In genomic region chr22:49480896-49481650, GRCh38 we compare ENCODE assay signal across 22 cellular contexts.
DNase-seq lines count a peak whose midpoint lies in the region; ATAC-seq and TF ChIP-seq lines count a peak whose summit lies in the region.
"Had no signal": no experiment of that assay in that cellular context is flagged by ENCODE, and none has a peak within 500 bp of the region (broad histone marks: within the 10 kb centered on the region; RNA-seq: fewer than 3 reads in every experiment).

No MANE protein-coding gene starts in this region.

- H3K4me1 ChIP-seq in right atrium auricular region (no peaks in the 10 kb centered on the region), endodermal cell (ENCODE audit: control insufficient read depth, insufficient read depth, low read length) (peaks cover 8% of the 10 kb centered on the region), Peyer's patch (no peaks in the 10 kb centered on the region)

- peak overlapping the region; percentile 89 for H3K27ac Mint-ChIP-seq in endodermal cell
- H3K27ac Mint-ChIP-seq: activated CD4-positive, alpha-beta T cell treated with anti-CD3 and anti-CD28 coated beads, Interleukin-2, amount 10 ng/mL, durations not matched to agents 7 days and 5 days; activated CD8-positive, alpha-beta memory T cell treated with anti-CD3 and anti-CD28 coated beads, Interleukin-2, amount 10 ng/mL, durations not matched to agents 7 days and 5 days; activated naive CD8-positive, alpha-beta T cell; T-helper 2 cell treated with Interferon-gamma antibody and Interleukin-4, amounts not matched to agents 5 μg/mL and 100 μg/mL, for 36 hours had no signal

- WGBS in endodermal cell (ENCODE audit: insufficient coverage in 1 of 2, insufficient read length in 1 of 2), 2 experiments = 84% methylated on average over 20 to 23 of the region's 23 CpGs

- no peak for TF ChIP-seq POLR2A in Peyer's patch (IDR thresholded peaks at IDR 0.05)

- no peaks in the 10 kb centered on the region for H3K27me3 Mint-ChIP-seq in endodermal cell (ENCODE audit: insufficient read depth)
- H3K27me3 Mint-ChIP-seq: activated CD4-positive, alpha-beta T cell treated with anti-CD3 and anti-CD28 coated beads, Interleukin-2, amount 10 ng/mL, durations not matched to agents 7 days and 5 days; activated naive CD8-positive, alpha-beta T cell had no signal

- H3K4me3 ChIP-seq in right atrium auricular region (peak overlapping the region in 1 of 2 donors; percentile 18), endodermal cell (ENCODE audit: low read length) (no peak overlapping the region), Peyer's patch (no peak overlapping the region)

- H3K27ac ChIP-seq in right atrium auricular region (no peak overlapping the region), endodermal cell (ENCODE audit: low read depth, low read length) (no peak overlapping the region), Peyer's patch (no peak overlapping the region)
- H3K27ac ChIP-seq: VCaP had no signal

- peak overlapping the region; percentile 47 for H3K4me3 Mint-ChIP-seq in endodermal cell
- H3K4me3 Mint-ChIP-seq: activated CD4-positive, alpha-beta T cell treated with anti-CD3 and anti-CD28 coated beads, Interleukin-2, amount 10 ng/mL, durations not matched to agents 7 days and 5 days; activated CD8-positive, alpha-beta memory T cell treated with anti-CD3 and anti-CD28 coated beads, Interleukin-2, amount 10 ng/mL, durations not matched to agents 7 days and 5 days; activated naive CD8-positive, alpha-beta T cell; T-helper 2 cell treated with Interferon-gamma antibody and Interleukin-4, amounts not matched to agents 5 μg/mL and 100 μg/mL, for 36 hours had no signal

- H3K27me3 ChIP-seq in right atrium auricular region (no peaks in the 10 kb centered on the region), endodermal cell (ENCODE audit: control insufficient read depth, insufficient read depth, low read length, poor library complexity, severe bottlenecking) (no peaks in the 10 kb centered on the region), Peyer's patch (no peaks in the 10 kb centered on the region)

- H3K36me3 ChIP-seq in right atrium auricular region (no peaks in the 10 kb centered on the region), endodermal cell (ENCODE audit: control insufficient read depth, insufficient read depth, low read length) (no peaks in the 10 kb centered on the region), Peyer's patch (no peaks in the 10 kb centered on the region)

- no peaks in the 10 kb centered on the region for H3K36me3 Mint-ChIP-seq in endodermal cell (ENCODE audit: low read depth)

- TF ChIP-seq CTCF in right atrium auricular region (IDR thresholded peaks at IDR 0.05) (no peak), endodermal cell (conservative IDR thresholded peaks at IDR 0.05) (no peak), omental fat pad (IDR thresholded peaks at IDR 0.05) (no peak), Peyer's patch (IDR thresholded peaks at IDR 0.05) (no peak)

- no peak overlapping the region for H3K9ac ChIP-seq in endodermal cell (ENCODE audit: extremely low read depth, low read length, poor library complexity, severe bottlenecking)

- H3K9me3 ChIP-seq in right atrium auricular region (no peaks in the 10 kb centered on the region), endodermal cell (ENCODE audit: control insufficient read depth, low read length) (no peaks in the 10 kb centered on the region), Peyer's patch (no peaks in the 10 kb centered on the region)

- ATAC-seq in omental fat pad (ENCODE audit: low FRiP score) = peak; percentile 19
- ATAC-seq in GM21423 (IDR thresholded peaks at IDR 0.05; ENCODE audit: unreplicated experiment) = no peak
- ATAC-seq: activated CD8-positive, alpha-beta memory T cell treated with anti-CD3 and anti-CD28 coated beads, Interleukin-2, amount 10 ng/mL, durations not matched to agents 7 days and 5 days; Right ventricle myocardium inferior had no signal

- peaks cover 2% of the 10 kb centered on the region for H3K9me3 Mint-ChIP-seq in endodermal cell

- peaks cover 50% of the 10 kb centered on the region for H3K4me1 Mint-ChIP-seq in endodermal cell
- H3K4me1 Mint-ChIP-seq: activated CD4-positive, alpha-beta T cell treated with anti-CD3 and anti-CD28 coated beads, Interleukin-2, amount 10 ng/mL, durations not matched to agents 7 days and 5 days; activated CD8-positive, alpha-beta memory T cell treated with anti-CD3 and anti-CD28 coated beads, Interleukin-2, amount 10 ng/mL, durations not matched to agents 7 days and 5 days had no signal

- DNase-seq in cardiac septum (ENCODE audit: low spot score) (peak; percentile 60), right atrium auricular region (ENCODE audit: low spot score) (no peak), endodermal cell (peak; percentile 34), omental fat pad (ENCODE audit: low spot score) (no peak), NCI-H1092 treated with DMSO at 0.1 percent for 48 hours (lab: John Stamatoyannopoulos, UW) (no peak), Peyer's patch (no peak), NCI-H2029 treated with DMSO at 0.1 percent for 48 hours (lab: John Stamatoyannopoulos, UW) (no peak)
- DNase-seq: activated CD4-positive, alpha-beta T cell treated with anti-CD3 and anti-CD28 coated beads, Interleukin-2, amount 10 ng/mL, durations not matched to agents 7 days and 5 days; activated CD8-positive, alpha-beta memory T cell treated with anti-CD3 and anti-CD28 coated beads, Interleukin-2, amount 10 ng/mL, durations not matched to agents 7 days and 5 days; aorta; dermis blood vessel endothelial cell; DND-41; mammary epithelial cell; NCI-H2081 treated with DMSO at 0.1 percent for 48 hours; NCI-H446; NCI-H82; trophoblast cell had no signal

- intact Hi-C loops in cardiac septum (cut with DNase I) = no loop called here

Comparison
In these comparisons a context has a peak if more than half of its experiments do, and no peak if none do; other contexts are left out.
1. DNase-seq: peak in cardiac septum (single experiment) and endodermal cell (single experiment); none in right atrium auricular region (single experiment), omental fat pad (single experiment), NCI-H1092 treated with DMSO at 0.1 percent for 48 hours (single experiment), Peyer's patch (0 of 3) and NCI-H2029 treated with DMSO at 0.1 percent for 48 hours (single experiment).